Comparison of ENCODE assay signal across 1 cellular context in the genomic region with DNA sequence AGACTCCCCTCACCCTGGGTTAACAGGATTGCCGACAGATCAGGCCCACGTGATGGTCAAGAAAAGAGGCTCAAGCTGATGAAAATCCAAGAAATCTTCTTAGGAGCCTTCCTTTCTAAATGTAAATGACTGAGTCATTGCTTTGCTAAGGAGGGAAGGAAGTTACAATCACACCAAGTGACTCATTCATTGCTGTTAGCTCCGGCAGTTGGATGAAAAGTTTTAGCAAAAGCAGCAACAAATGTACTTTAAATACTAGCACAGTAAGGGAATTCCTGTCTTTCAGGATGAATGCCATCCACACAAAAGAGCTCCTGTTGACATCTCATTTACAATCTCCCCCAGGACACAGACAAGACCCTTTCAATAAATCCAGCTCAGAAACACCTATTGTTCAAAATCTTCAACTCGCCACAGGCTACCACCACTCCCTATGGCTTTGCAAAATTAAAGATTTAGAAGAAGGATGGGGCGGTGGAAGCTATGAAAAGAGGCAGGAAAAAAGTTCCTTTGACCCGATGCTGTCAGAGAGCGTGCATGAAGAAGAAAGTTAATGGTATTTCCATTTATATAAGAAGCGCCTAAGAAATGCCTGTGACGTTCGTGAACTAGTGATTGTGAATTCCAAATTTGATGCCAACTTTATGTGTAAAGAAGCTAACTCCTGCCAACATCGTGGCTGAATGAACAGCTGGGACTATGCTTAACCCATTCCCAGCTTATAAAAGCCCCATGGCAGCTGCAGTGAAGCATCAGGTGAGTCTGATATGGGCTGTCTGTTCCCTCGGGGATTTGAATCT.
TF ChIP-seq lines count a peak whose summit lies in the region.

No MANE protein-coding gene starts in this region.

TF ChIP-seq in HEK293, 187 proteins besides CTCF, POLR2A, EP300 and RAD21 (continued from another document):
- TF ChIP-seq, protein P1, sequence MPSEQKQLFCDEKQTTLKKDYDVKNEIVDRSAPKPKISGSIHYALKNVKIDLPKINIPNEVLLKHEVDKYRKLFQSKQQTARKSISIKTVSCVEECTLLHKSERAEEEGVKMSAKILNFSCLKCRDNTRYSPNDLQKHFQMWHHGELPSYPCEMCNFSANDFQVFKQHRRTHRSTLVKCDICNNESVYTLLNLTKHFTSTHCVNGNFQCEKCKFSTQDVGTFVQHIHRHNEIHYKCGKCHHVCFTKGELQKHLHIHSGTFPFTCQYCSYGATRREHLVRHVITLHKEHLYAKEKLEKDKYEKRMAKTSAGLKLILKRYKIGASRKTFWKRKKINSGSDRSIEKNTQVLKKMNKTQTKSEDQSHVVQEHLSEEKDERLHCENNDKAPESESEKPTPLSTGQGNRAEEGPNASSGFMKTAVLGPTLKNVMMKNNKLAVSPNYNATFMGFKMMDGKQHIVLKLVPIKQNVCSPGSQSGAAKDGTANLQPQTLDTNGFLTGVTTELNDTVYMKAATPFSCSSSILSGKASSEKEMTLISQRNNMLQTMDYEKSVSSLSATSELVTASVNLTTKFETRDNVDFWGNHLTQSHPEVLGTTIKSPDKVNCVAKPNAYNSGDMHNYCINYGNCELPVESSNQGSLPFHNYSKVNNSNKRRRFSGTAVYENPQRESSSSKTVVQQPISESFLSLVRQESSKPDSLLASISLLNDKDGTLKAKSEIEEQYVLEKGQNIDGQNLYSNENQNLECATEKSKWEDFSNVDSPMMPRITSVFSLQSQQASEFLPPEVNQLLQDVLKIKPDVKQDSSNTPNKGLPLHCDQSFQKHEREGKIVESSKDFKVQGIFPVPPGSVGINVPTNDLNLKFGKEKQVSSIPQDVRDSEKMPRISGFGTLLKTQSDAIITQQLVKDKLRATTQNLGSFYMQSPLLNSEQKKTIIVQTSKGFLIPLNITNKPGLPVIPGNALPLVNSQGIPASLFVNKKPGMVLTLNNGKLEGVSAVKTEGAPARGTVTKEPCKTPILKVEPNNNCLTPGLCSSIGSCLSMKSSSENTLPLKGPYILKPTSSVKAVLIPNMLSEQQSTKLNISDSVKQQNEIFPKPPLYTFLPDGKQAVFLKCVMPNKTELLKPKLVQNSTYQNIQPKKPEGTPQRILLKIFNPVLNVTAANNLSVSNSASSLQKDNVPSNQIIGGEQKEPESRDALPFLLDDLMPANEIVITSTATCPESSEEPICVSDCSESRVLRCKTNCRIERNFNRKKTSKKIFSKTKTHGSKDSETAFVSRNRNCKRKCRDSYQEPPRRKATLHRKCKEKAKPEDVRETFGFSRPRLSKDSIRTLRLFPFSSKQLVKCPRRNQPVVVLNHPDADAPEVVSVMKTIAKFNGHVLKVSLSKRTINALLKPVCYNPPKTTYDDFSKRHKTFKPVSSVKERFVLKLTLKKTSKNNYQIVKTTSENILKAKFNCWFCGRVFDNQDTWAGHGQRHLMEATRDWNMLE (tag by site-specific recombination; conservative IDR thresholded peaks at IDR 0.05; ENCODE audit: low read depth): no peak; the same call in 1 of the 2 replicates
- TF ChIP-seq ZNF660 (tag by site-specific recombination; IDR thresholded peaks at IDR 0.05) (peak; percentile 12; the same call in 1 of the 2 replicates), ZNF398 (tag by site-specific recombination; IDR thresholded peaks at IDR 0.05) (no peak; the same call in 1 of the 2 replicates), KLF10 (tag by site-specific recombination; IDR thresholded peaks at IDR 0.05) (no peak), ZSCAN30 (tag by site-specific recombination; IDR thresholded peaks at IDR 0.05) (no peak), ZFP69B (tag by site-specific recombination; IDR thresholded peaks at IDR 0.05) (0 out of 2 replicates have a peak, but pooled peaks have one; percentile 10), ZNF629 (tag by site-specific recombination; IDR thresholded peaks at IDR 0.05) (0 out of 2 replicates have a peak, but pooled peaks have one; percentile 29), ZFP37 (tag by site-specific recombination; IDR thresholded peaks at IDR 0.05) (peak; percentile 9; the same call in 1 of the 2 replicates), ZNF394 (tag by site-specific recombination; IDR thresholded peaks at IDR 0.05; ENCODE audit: borderline replicate concordance) (0 out of 2 replicates have a peak, but pooled peaks have one; percentile 9), ZNF777 (tag by site-specific recombination; IDR thresholded peaks at IDR 0.05; ENCODE audit: borderline replicate concordance) (no peak), ZNF350 (tag by site-specific recombination; IDR thresholded peaks at IDR 0.05) (no peak), ZIC2 (tag by site-specific recombination; IDR thresholded peaks at IDR 0.05) (peak; percentile 63), ZBTB1 (tag by site-specific recombination; IDR thresholded peaks at IDR 0.05) (no peak), KLF9 (tag by site-specific recombination; IDR thresholded peaks at IDR 0.05; ENCODE audit: low read depth) (0 out of 2 replicates have a peak, but pooled peaks have one; percentile 5), ZNF623 (tag by site-specific recombination; IDR thresholded peaks at IDR 0.05) (no peak)
- TF ChIP-seq, protein P2, sequence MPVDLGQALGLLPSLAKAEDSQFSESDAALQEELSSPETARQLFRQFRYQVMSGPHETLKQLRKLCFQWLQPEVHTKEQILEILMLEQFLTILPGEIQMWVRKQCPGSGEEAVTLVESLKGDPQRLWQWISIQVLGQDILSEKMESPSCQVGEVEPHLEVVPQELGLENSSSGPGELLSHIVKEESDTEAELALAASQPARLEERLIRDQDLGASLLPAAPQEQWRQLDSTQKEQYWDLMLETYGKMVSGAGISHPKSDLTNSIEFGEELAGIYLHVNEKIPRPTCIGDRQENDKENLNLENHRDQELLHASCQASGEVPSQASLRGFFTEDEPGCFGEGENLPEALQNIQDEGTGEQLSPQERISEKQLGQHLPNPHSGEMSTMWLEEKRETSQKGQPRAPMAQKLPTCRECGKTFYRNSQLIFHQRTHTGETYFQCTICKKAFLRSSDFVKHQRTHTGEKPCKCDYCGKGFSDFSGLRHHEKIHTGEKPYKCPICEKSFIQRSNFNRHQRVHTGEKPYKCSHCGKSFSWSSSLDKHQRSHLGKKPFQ (tag by site-specific recombination; IDR thresholded peaks at IDR 0.05): 0 out of 2 replicates have a peak, but pooled peaks have one; percentile 24
- TF ChIP-seq, protein P3, sequence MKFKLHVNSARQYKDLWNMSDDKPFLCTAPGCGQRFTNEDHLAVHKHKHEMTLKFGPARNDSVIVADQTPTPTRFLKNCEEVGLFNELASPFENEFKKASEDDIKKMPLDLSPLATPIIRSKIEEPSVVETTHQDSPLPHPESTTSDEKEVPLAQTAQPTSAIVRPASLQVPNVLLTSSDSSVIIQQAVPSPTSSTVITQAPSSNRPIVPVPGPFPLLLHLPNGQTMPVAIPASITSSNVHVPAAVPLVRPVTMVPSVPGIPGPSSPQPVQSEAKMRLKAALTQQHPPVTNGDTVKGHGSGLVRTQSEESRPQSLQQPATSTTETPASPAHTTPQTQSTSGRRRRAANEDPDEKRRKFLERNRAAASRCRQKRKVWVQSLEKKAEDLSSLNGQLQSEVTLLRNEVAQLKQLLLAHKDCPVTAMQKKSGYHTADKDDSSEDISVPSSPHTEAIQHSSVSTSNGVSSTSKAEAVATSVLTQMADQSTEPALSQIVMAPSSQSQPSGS (tag by site-specific recombination; IDR thresholded peaks at IDR 0.05; ENCODE audit: low read depth): 0 out of 2 replicates have a peak, but pooled peaks have one; percentile 6
- TF ChIP-seq, protein P4, sequence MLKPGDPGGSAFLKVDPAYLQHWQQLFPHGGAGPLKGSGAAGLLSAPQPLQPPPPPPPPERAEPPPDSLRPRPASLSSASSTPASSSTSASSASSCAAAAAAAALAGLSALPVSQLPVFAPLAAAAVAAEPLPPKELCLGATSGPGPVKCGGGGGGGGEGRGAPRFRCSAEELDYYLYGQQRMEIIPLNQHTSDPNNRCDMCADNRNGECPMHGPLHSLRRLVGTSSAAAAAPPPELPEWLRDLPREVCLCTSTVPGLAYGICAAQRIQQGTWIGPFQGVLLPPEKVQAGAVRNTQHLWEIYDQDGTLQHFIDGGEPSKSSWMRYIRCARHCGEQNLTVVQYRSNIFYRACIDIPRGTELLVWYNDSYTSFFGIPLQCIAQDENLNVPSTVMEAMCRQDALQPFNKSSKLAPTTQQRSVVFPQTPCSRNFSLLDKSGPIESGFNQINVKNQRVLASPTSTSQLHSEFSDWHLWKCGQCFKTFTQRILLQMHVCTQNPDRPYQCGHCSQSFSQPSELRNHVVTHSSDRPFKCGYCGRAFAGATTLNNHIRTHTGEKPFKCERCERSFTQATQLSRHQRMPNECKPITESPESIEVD (tag by site-specific recombination; IDR thresholded peaks at IDR 0.05): peak; percentile 89
- TF ChIP-seq, protein P5, sequence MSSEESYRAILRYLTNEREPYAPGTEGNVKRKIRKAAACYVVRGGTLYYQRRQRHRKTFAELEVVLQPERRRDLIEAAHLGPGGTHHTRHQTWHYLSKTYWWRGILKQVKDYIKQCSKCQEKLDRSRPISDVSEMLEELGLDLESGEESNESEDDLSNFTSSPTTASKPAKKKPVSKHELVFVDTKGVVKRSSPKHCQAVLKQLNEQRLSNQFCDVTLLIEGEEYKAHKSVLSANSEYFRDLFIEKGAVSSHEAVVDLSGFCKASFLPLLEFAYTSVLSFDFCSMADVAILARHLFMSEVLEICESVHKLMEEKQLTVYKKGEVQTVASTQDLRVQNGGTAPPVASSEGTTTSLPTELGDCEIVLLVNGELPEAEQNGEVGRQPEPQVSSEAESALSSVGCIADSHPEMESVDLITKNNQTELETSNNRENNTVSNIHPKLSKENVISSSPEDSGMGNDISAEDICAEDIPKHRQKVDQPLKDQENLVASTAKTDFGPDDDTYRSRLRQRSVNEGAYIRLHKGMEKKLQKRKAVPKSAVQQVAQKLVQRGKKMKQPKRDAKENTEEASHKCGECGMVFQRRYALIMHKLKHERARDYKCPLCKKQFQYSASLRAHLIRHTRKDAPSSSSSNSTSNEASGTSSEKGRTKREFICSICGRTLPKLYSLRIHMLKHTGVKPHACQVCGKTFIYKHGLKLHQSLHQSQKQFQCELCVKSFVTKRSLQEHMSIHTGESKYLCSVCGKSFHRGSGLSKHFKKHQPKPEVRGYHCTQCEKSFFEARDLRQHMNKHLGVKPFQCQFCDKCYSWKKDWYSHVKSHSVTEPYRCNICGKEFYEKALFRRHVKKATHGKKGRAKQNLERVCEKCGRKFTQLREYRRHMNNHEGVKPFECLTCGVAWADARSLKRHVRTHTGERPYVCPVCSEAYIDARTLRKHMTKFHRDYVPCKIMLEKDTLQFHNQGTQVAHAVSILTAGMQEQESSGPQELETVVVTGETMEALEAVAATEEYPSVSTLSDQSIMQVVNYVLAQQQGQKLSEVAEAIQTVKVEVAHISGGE (tag by site-specific recombination; conservative IDR thresholded peaks at IDR 0.05; ENCODE audit: low read depth): 0 out of 2 replicates have a peak, but pooled peaks have one; percentile 22
- TF ChIP-seq, protein P6, sequence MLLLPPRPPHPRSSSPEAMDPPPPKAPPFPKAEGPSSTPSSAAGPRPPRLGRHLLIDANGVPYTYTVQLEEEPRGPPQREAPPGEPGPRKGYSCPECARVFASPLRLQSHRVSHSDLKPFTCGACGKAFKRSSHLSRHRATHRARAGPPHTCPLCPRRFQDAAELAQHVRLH (tag by site-specific recombination; IDR thresholded peaks at IDR 0.05): no peak
